ENCODE assay signal across 6 cellular contexts in the genomic region with DNA sequence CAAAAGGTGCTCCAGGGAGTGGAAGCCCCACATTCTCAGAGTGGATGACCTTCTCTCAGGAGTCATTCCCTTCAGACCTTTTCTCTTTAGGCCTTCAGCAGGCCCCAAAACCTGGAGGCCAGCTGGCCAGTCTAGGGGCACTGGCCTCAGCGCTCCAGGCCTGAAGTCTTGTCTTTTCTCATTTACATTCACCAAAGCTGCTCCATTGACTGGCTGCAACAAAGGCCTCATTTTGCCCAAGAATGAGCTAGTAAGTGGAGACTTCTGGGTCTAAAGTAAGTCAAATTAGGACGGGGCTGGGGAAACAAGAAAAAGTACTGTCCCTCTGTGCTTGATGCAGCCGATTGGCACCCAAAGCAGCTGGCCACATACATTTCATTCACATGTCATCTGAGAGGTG.
"Had no signal": no experiment of that assay in that cellular context is flagged by ENCODE, and none has a peak within 500 bp of the region (broad histone marks: within the 10 kb centered on the region; RNA-seq: fewer than 3 reads in every experiment).

No MANE protein-coding gene starts in this region.

- H3K27ac Mint-ChIP-seq: activated naive CD4-positive, alpha-beta T cell treated with anti-CD3 and anti-CD28 coated beads, Interleukin-2, amount 50 U/mL, for 72 hours had no signal

- H3K4me1 ChIP-seq: pancreas had no signal

- H3K27ac ChIP-seq: epithelial cell of prostate, pancreas had no signal

- H3K9me3 ChIP-seq: pancreas had no signal

- H3K36me3 ChIP-seq: pancreas had no signal

- H3K4me3 ChIP-seq: pancreas had no signal

- ATAC-seq: activated CD4-positive, CD25-positive, alpha-beta regulatory T cell treated with anti-CD3 and anti-CD28 coated beads, Interleukin-2, amount 50 U/mL, for 24 hours; activated naive CD4-positive, alpha-beta T cell treated with anti-CD3 and anti-CD28 coated beads, Interleukin-2, amount 50 U/mL, for 72 hours; pancreas had no signal

- H3K27me3 ChIP-seq: pancreas had no signal

- H3K9me3 Mint-ChIP-seq: activated naive CD4-positive, alpha-beta T cell treated with anti-CD3 and anti-CD28 coated beads, Interleukin-2, amount 50 U/mL, for 72 hours had no signal

- DNase-seq: mesendoderm, pancreas, trophoblast cell had no signal
